In the genomic region with DNA sequence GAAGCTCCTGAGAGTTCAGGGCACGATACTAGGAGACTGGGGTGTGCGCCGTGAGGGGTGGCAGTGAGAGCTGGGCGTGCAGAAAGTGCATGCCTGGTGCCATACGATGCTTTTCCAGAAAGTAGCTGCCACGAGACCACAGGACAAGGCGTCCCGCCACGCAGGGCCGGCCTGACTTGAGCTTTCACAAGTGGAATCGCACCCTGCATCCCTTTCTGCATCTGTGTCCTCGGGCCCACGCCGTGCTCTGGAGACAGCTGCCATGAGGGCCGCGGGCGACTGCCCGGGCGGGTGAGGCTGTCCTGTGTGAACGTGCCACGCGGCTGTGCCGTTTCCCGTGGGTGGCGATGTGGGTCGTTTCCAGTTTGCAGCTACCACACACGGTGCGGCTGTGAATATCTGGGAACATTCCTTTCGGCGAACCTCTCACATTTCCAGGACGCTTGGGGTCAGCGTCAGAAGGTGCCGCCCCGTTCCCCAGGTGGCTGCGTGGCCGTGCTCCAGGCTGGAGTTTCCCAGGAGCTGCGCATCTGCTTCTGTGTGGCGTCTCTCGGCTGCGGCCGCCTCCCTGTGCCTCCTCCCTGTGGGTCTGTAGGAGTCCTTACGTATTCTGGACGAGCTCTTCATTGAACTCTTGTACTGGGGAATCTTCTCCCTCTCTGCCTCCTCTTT, we compare ENCODE assay signal across 18 cellular contexts. TPM values are rescaled to one million over a fixed set of nuclear protein-coding genes. Genes with fewer than 3 reads are reported as not detected.
DNase-seq lines count a peak whose midpoint lies in the region; ATAC-seq, FAIRE-seq and TF ChIP-seq lines count a peak whose summit lies in the region.
"Had no signal": no experiment of that assay in that cellular context is flagged by ENCODE, and none has a peak within 500 bp of the region (broad histone marks: within the 10 kb centered on the region; RNA-seq: fewer than 3 reads in every experiment).

No MANE protein-coding gene starts in this region.

- H3K79me2 ChIP-seq in HepG2 (ENCODE audit: insufficient read depth, low read length): no peaks in the 10 kb centered on the region

- no peaks in the 10 kb centered on the region for H3K36me3 ChIP-seq in HepG2 (replicated peaks in 1 of 2; ENCODE audit: control insufficient read depth in 1 of 2, insufficient read depth in 2 of 2, low read length in 2 of 2)

- no peak for FAIRE-seq in HepG2 (lab: Jason Lieb, UNC)
- FAIRE-seq: H54 had no signal

- H3K27me3 Mint-ChIP-seq in stimulated activated naive CD8-positive, alpha-beta T cell treated with anti-CD3 and anti-CD28 coated beads, Interleukin-15, Interleukin-2, amounts not matched to agents 100 ng/mL and 50 ng/mL, for 24 hours: peaks cover 24% of the 10 kb centered on the region
- H3K27me3 Mint-ChIP-seq in endothelial cell (ENCODE audit: unreplicated experiment): peaks cover 16% of the 10 kb centered on the region
- H3K27me3 Mint-ChIP-seq in activated T-cell treated with anti-CD3 and anti-CD28 coated beads, Interleukin-2, amount 50 U/mL, for 72 hours (ENCODE audit: low read depth): peaks cover 10% of the 10 kb centered on the region

- WGBS in HepG2 (ENCODE audit: low lambda C conversion rate): 55% methylated on average over 14 of the region's 43 CpGs

- intact Hi-C loops in HepG2 (cut with micrococcal nuclease; ENCODE audit: unreplicated experiment): no loop called here
- intact Hi-C loops in left colon (cut with DNase I, micrococcal nuclease): loop anchor here (5.0 to 10.0 kb wide), 2 partner anchors 82 to 84 kb away; no protein-coding TSS in a partner anchor

- H3K9me3 ChIP-seq in HepG2 (ENCODE audit: low read length): no peaks in the 10 kb centered on the region

- no peak overlapping the region for H3K27ac ChIP-seq in HepG2 (ENCODE audit: extremely low read length, insufficient read depth, low read length)

- no peaks in the 10 kb centered on the region for H4K20me1 ChIP-seq in HepG2 (ENCODE audit: insufficient read depth, low read length)

- in situ Hi-C loops in HepG2 (cut with HindIII; ENCODE audit: extremely low pct_ligation_motif_present, low pct_unique_long_range_greater_than_20kb): no loop called here

- BruUV-seq in HepG2 (replicated peaks; lab: Mats Ljungman, UMichigan): no TSS peak

- H3K27me3 ChIP-seq in HepG2 (ENCODE audit: control insufficient read depth in 1 of 2, insufficient read depth in 2 of 2, low read length in 2 of 2): peaks cover 22 to 60% of the 10 kb centered on the region in 2 experiments

- no peak for ATAC-seq in stimulated activated naive CD8-positive, alpha-beta T cell treated with anti-CD3 and anti-CD28 coated beads, Interleukin-15, Interleukin-2, amounts not matched to agents 100 U/mL and 50 U/mL, for 24 hours
- ATAC-seq in HepG2 (no peak), left colon (no peak)
- no peak for ATAC-seq in activated T-cell treated with anti-CD3 and anti-CD28 coated beads, Interleukin-2, amount 50 U/mL, for 72 hours (replicated peaks in 1 of 2)

- no peaks in the 10 kb centered on the region for H3K4me1 Mint-ChIP-seq in stimulated activated naive CD8-positive, alpha-beta T cell treated with anti-CD3 and anti-CD28 coated beads, Interleukin-15, Interleukin-2, amounts not matched to agents 100 ng/mL and 50 ng/mL, for 24 hours (ENCODE audit: low read depth)
- peaks cover 3% of the 10 kb centered on the region for H3K4me1 Mint-ChIP-seq in endothelial cell (ENCODE audit: unreplicated experiment)
- no peaks in the 10 kb centered on the region for H3K4me1 Mint-ChIP-seq in activated T-cell treated with anti-CD3 and anti-CD28 coated beads, Interleukin-2, amount 50 U/mL, for 72 hours (ENCODE audit: low read depth)

- CTCF ChIA-PET in HepG2 (lab: Yijun Ruan, JAX; ENCODE audit: low intra/inter-chr PET ratio, low total read pairs): interaction anchor here (2.4 kb wide), 1 partner anchor 81 kb away, joined by 8 read pairs; no protein-coding TSS in a partner anchor

- POLR2A ChIA-PET in HepG2 (lab: Yijun Ruan, JAX): interaction anchor here (0.8 to 1.3 kb wide), 3 partner anchors 16 to 142 kb away, joined by 3 read pairs; a partner anchor contains a TSS

- no peak for TF ChIP-seq RAD21 in HepG2 (CRISPR knock-in tag; IDR thresholded peaks at IDR 0.05)

- no peak for TF ChIP-seq CTCF in endothelial cell (IDR thresholded peaks at IDR 0.05; ENCODE audit: unreplicated experiment)
- TF ChIP-seq CTCF in HepG2 (CRISPR knock-in tag; IDR thresholded peaks at IDR 0.05): no peak

- H3K36me3 Mint-ChIP-seq in stimulated activated naive CD8-positive, alpha-beta T cell treated with anti-CD3 and anti-CD28 coated beads, Interleukin-15, Interleukin-2, amounts not matched to agents 100 ng/mL and 50 ng/mL, for 24 hours (ENCODE audit: low read depth): no peaks in the 10 kb centered on the region
- peaks cover 7% of the 10 kb centered on the region for H3K36me3 Mint-ChIP-seq in endothelial cell (ENCODE audit: low read depth, unreplicated experiment)
- H3K36me3 Mint-ChIP-seq in activated T-cell treated with anti-CD3 and anti-CD28 coated beads, Interleukin-2, amount 50 U/mL, for 72 hours (ENCODE audit: insufficient read depth in 2 of 2): no peaks in the 10 kb centered on the region
- H3K36me3 Mint-ChIP-seq: CD4-positive, CD25-positive, alpha-beta regulatory T cell had no signal

- TF ChIP-seq POLR2A in HepG2 (IDR thresholded peaks at IDR 0.05; ENCODE audit: insufficient read depth in 1 of 2, low read depth in 2 of 2, low read length in 2 of 2): no peak

- H3K4me2 ChIP-seq in HepG2 (ENCODE audit: low read depth, low read length): peak overlapping the region; percentile 74

- H3K4me3 ChIP-seq in HepG2 (replicated peaks in 1 of 3; ENCODE audit: insufficient read depth in 1 of 3, low read depth in 2 of 3, low read length in 3 of 3): peak overlapping the region in 1 of 3 experiments; percentile 70; a peak in 1 of 6 replicates

- H3K4me1 ChIP-seq in HepG2 (ENCODE audit: insufficient read depth, low read length): peaks cover 45% of the 10 kb centered on the region

- H3K9me3 Mint-ChIP-seq in stimulated activated naive CD8-positive, alpha-beta T cell treated with anti-CD3 and anti-CD28 coated beads, Interleukin-15, Interleukin-2, amounts not matched to agents 100 ng/mL and 50 ng/mL, for 24 hours: no peaks in the 10 kb centered on the region
- H3K9me3 Mint-ChIP-seq in endothelial cell (ENCODE audit: unreplicated experiment): no peaks in the 10 kb centered on the region
- H3K9me3 Mint-ChIP-seq in activated T-cell treated with anti-CD3 and anti-CD28 coated beads, Interleukin-2, amount 50 U/mL, for 72 hours: no peaks in the 10 kb centered on the region

- peak overlapping the region; percentile 40 for H3K27ac Mint-ChIP-seq in stimulated activated naive CD8-positive, alpha-beta T cell treated with anti-CD3 and anti-CD28 coated beads, Interleukin-15, Interleukin-2, amounts not matched to agents 100 ng/mL and 50 ng/mL, for 24 hours
- peak overlapping the region; percentile 7 for H3K27ac Mint-ChIP-seq in endothelial cell (ENCODE audit: unreplicated experiment)
- H3K27ac Mint-ChIP-seq in activated T-cell treated with anti-CD3 and anti-CD28 coated beads, Interleukin-2, amount 50 U/mL, for 72 hours: no peak overlapping the region
- H3K27ac Mint-ChIP-seq: CD4-positive, CD25-positive, alpha-beta regulatory T cell had no signal

- DNase-seq in stimulated activated naive CD8-positive, alpha-beta T cell treated with anti-CD3 and anti-CD28 coated beads, Interleukin-15, Interleukin-2, amounts not matched to agents 100 U/mL and 50 U/mL, for 24 hours: no peak
- DNase-seq in endothelial cell (ENCODE audit: low spot score) (no peak), HepG2 (ENCODE audit: low spot score) (no peak), left colon (no peak), NCI-H1417 treated with DMSO at 0.1 percent for 48 hours (lab: John Stamatoyannopoulos, UW) (no peak)
- no peak for DNase-seq in activated T-cell treated with anti-CD3 and anti-CD28 coated beads, Interleukin-2, amount 50 U/mL, for 72 hours
- DNase-seq: AML-193; Calu3; CD4-positive, CD25-positive, alpha-beta regulatory T cell; DMS79 treated with DMSO at 0.1 percent for 48 hours; GDM1; Karpas-422; NCI-H2029; NCI-H510A treated with DMSO at 0.1 percent for 48 hours; RPMI8226 had no signal

- H3K4me3 Mint-ChIP-seq in stimulated activated naive CD8-positive, alpha-beta T cell treated with anti-CD3 and anti-CD28 coated beads, Interleukin-15, Interleukin-2, amounts not matched to agents 100 ng/mL and 50 ng/mL, for 24 hours: no peak overlapping the region
- peak overlapping the region; percentile 13 for H3K4me3 Mint-ChIP-seq in endothelial cell (ENCODE audit: unreplicated experiment)
- no peak overlapping the region for H3K4me3 Mint-ChIP-seq in activated T-cell treated with anti-CD3 and anti-CD28 coated beads, Interleukin-2, amount 50 U/mL, for 72 hours
- H3K4me3 Mint-ChIP-seq: CD4-positive, CD25-positive, alpha-beta regulatory T cell had no signal

- TF ChIP-seq EP300 in HepG2 (IDR thresholded peaks at IDR 0.05; ENCODE audit: low read depth in 2 of 2, low read length in 2 of 2) (no peak), HepG2 (CRISPR knock-in tag; IDR thresholded peaks at IDR 0.05; ENCODE audit: borderline replicate concordance) (no peak)

- no peak overlapping the region for H2AFZ ChIP-seq in HepG2 (ENCODE audit: low read length)

- H3K9ac ChIP-seq in HepG2 (ENCODE audit: insufficient read depth, low read depth, low read length): no peak overlapping the region

RNA-seq across cellular contexts. Expression of a gene that starts 1.0 kb away (rescaled TPM):
- total RNA-seq in endothelial cell (ENCODE audit: unreplicated experiment) (not detected), HepG2 (2016; rRNA removed; fragmentation: Illumina TruSeq; extraction: Trizol) (0.04 TPM in 1 of 2 replicates, not detected in the other), left colon (under 1 TPM in 1 of 2 donors, not detected in 1; 0.14 TPM)
- total RNA-seq in HepG2 (2016; cell fraction: cytosol; rRNA removed; fragmentation: Illumina TruSeq; extraction: Trizol; ENCODE audit: low read depth): not detected in 2 replicates
- not detected in 2 replicates for total RNA-seq in HepG2 (2016; cell fraction: insoluble cytoplasmic fraction; rRNA removed; fragmentation: Illumina TruSeq; extraction: Trizol)
- not detected in 2 replicates for total RNA-seq in HepG2 (2016; cell fraction: membrane; rRNA removed; fragmentation: Illumina TruSeq; extraction: Trizol)
- total RNA-seq in HepG2 (2016; cell fraction: nucleus; rRNA removed; fragmentation: Illumina TruSeq; extraction: Trizol): not detected in 2 replicates
- 0.29 and 0.38 TPM in 2 replicates for polyA plus RNA-seq in HepG2 (2011; rRNA removed)
- 0.17 and 0.32 TPM in 2 replicates for polyA plus RNA-seq in HepG2 (2011; cell fraction: cytosol; rRNA removed)
- 2.3 and 2.6 TPM in 2 replicates for polyA plus RNA-seq in HepG2 (2011; cell fraction: nucleus; rRNA removed)
- polyA plus RNA-seq in HepG2 (2012): 0.44 TPM in 2 replicates
- polyA plus RNA-seq in HepG2 (2016; cell fraction: cytosol; fragmentation: Illumina TruSeq; extraction: Trizol; ENCODE audit: low read depth): not detected in 2 replicates
- not detected in 2 replicates for polyA plus RNA-seq in HepG2 (2016; cell fraction: insoluble cytoplasmic fraction; fragmentation: Illumina TruSeq; extraction: Trizol; ENCODE audit: low read depth)
- not detected in 2 replicates for polyA plus RNA-seq in HepG2 (2016; cell fraction: membrane; fragmentation: Illumina TruSeq; extraction: Trizol; ENCODE audit: low read depth)
- polyA plus RNA-seq in HepG2 (2016; cell fraction: nucleus; fragmentation: Illumina TruSeq; extraction: Trizol; ENCODE audit: insufficient read depth, low read depth): not detected in 2 replicates
- polyA minus RNA-seq in HepG2 (2011; rRNA and poly(A)+ RNA removed; ENCODE audit: low replicate concordance): 0.09 and 2.7 TPM in 2 replicates
- polyA minus RNA-seq in HepG2 (2011; cell fraction: cytosol; rRNA and poly(A)+ RNA removed): 0.44 and 0.59 TPM in 2 replicates
- polyA minus RNA-seq in HepG2 (2011; cell fraction: nucleus; rRNA and poly(A)+ RNA removed): 0.99 and 1.2 TPM in 2 replicates
- not detected for total RNA-seq in activated T-cell treated with anti-CD3 and anti-CD28 coated beads, Interleukin-2, amount 50 U/mL, for 72 hours
- total RNA-seq: Calu3; CD4-positive, CD25-positive, alpha-beta regulatory T cell; OCI-LY7 had no signal
- polyA plus RNA-seq: CD4-positive, CD25-positive, alpha-beta regulatory T cell had no signal

RNA-seq across cellular contexts. Expression of a gene that starts 16.6 kb away (rescaled TPM):
- not detected for total RNA-seq in endothelial cell (ENCODE audit: unreplicated experiment)
- 0.21 and 0.42 TPM in 2 replicates for total RNA-seq in HepG2 (2016; rRNA removed; fragmentation: Illumina TruSeq; extraction: Trizol)
- total RNA-seq in HepG2 (2016; cell fraction: cytosol; rRNA removed; fragmentation: Illumina TruSeq; extraction: Trizol; ENCODE audit: low read depth): not detected in 2 replicates
- 0.31 and 0.48 TPM in 2 replicates for total RNA-seq in HepG2 (2016; cell fraction: insoluble cytoplasmic fraction; rRNA removed; fragmentation: Illumina TruSeq; extraction: Trizol)
- total RNA-seq in HepG2 (2016; cell fraction: membrane; rRNA removed; fragmentation: Illumina TruSeq; extraction: Trizol): 0.15 and 0.17 TPM in 2 replicates
- total RNA-seq in HepG2 (2016; cell fraction: nucleus; rRNA removed; fragmentation: Illumina TruSeq; extraction: Trizol): 0.59 and 0.63 TPM in 2 replicates
- polyA plus RNA-seq in HepG2 (2011; rRNA removed): 0.58 and 0.59 TPM in 2 replicates
- 0.13 and 0.23 TPM in 2 replicates for polyA plus RNA-seq in HepG2 (2011; cell fraction: cytosol; rRNA removed)
- polyA plus RNA-seq in HepG2 (2011; cell fraction: nucleus; rRNA removed): 13.2 and 15.5 TPM in 2 replicates
- polyA plus RNA-seq in HepG2 (2012): 0.51 and 0.55 TPM in 2 replicates
- 0.05 and 0.09 TPM in 2 replicates for polyA plus RNA-seq in HepG2 (2016; cell fraction: cytosol; fragmentation: Illumina TruSeq; extraction: Trizol; ENCODE audit: low read depth)
- 0.29 and 0.48 TPM in 2 replicates for polyA plus RNA-seq in HepG2 (2016; cell fraction: insoluble cytoplasmic fraction; fragmentation: Illumina TruSeq; extraction: Trizol; ENCODE audit: low read depth)
- polyA plus RNA-seq in HepG2 (2016; cell fraction: membrane; fragmentation: Illumina TruSeq; extraction: Trizol; ENCODE audit: low read depth): 0.13 and 0.29 TPM in 2 replicates
- polyA plus RNA-seq in HepG2 (2016; cell fraction: nucleus; fragmentation: Illumina TruSeq; extraction: Trizol; ENCODE audit: insufficient read depth, low read depth): 2.6 and 2.7 TPM in 2 replicates
- 0.26 and 0.54 TPM in 2 replicates for polyA minus RNA-seq in HepG2 (2011; rRNA and poly(A)+ RNA removed; ENCODE audit: low replicate concordance)
- polyA minus RNA-seq in HepG2 (2011; cell fraction: cytosol; rRNA and poly(A)+ RNA removed): 0.53 TPM in 1 of 2 replicates, not detected in the other
- 1.8 and 1.9 TPM in 2 replicates for polyA minus RNA-seq in HepG2 (2011; cell fraction: nucleus; rRNA and poly(A)+ RNA removed)
- under 1 TPM; 0.58 to 0.95 TPM for total RNA-seq in left colon
- total RNA-seq in activated T-cell treated with anti-CD3 and anti-CD28 coated beads, Interleukin-2, amount 50 U/mL, for 72 hours: 1 to 10 TPM; 1.9 to 2.3 TPM
- total RNA-seq: OCI-LY7 had no signal

RNA-seq across cellular contexts. Expression of a gene that starts 17.0 kb away (rescaled TPM):
- total RNA-seq in endothelial cell (ENCODE audit: unreplicated experiment) (144 TPM), HepG2 (2016; rRNA removed; fragmentation: Illumina TruSeq; extraction: Trizol) (4.4 and 8.8 TPM in 2 replicates), left colon (10 to 100 TPM; 19.5 to 24.2 TPM)
- total RNA-seq in HepG2 (2016; cell fraction: cytosol; rRNA removed; fragmentation: Illumina TruSeq; extraction: Trizol; ENCODE audit: low read depth): 16.5 and 25.5 TPM in 2 replicates
- total RNA-seq in HepG2 (2016; cell fraction: insoluble cytoplasmic fraction; rRNA removed; fragmentation: Illumina TruSeq; extraction: Trizol): 3.4 and 7.9 TPM in 2 replicates
- total RNA-seq in HepG2 (2016; cell fraction: membrane; rRNA removed; fragmentation: Illumina TruSeq; extraction: Trizol): 13.5 and 18.3 TPM in 2 replicates
- total RNA-seq in HepG2 (2016; cell fraction: nucleus; rRNA removed; fragmentation: Illumina TruSeq; extraction: Trizol): 6.5 and 8.0 TPM in 2 replicates
- polyA plus RNA-seq in HepG2 (2011; rRNA removed): 10.6 and 17.6 TPM in 2 replicates
- polyA plus RNA-seq in HepG2 (2011; cell fraction: cytosol; rRNA removed): 11.6 and 28.6 TPM in 2 replicates
- polyA plus RNA-seq in HepG2 (2011; cell fraction: nucleus; rRNA removed): 190 and 210 TPM in 2 replicates
- 4.3 and 7.0 TPM in 2 replicates for polyA plus RNA-seq in HepG2 (2012)
- 17.0 and 22.1 TPM in 2 replicates for polyA plus RNA-seq in HepG2 (2016; cell fraction: cytosol; fragmentation: Illumina TruSeq; extraction: Trizol; ENCODE audit: low read depth)
- polyA plus RNA-seq in HepG2 (2016; cell fraction: insoluble cytoplasmic fraction; fragmentation: Illumina TruSeq; extraction: Trizol; ENCODE audit: low read depth): 4.5 and 6.0 TPM in 2 replicates
- 10.6 and 11.4 TPM in 2 replicates for polyA plus RNA-seq in HepG2 (2016; cell fraction: membrane; fragmentation: Illumina TruSeq; extraction: Trizol; ENCODE audit: low read depth)
- 16.1 and 18.4 TPM in 2 replicates for polyA plus RNA-seq in HepG2 (2016; cell fraction: nucleus; fragmentation: Illumina TruSeq; extraction: Trizol; ENCODE audit: insufficient read depth, low read depth)
- polyA minus RNA-seq in HepG2 (2011; rRNA and poly(A)+ RNA removed; ENCODE audit: low replicate concordance): 2.2 and 6.1 TPM in 2 replicates
- polyA minus RNA-seq in HepG2 (2011; cell fraction: cytosol; rRNA and poly(A)+ RNA removed): 6.4 and 8.5 TPM in 2 replicates
- polyA minus RNA-seq in HepG2 (2011; cell fraction: nucleus; rRNA and poly(A)+ RNA removed): 4.6 and 8.9 TPM in 2 replicates
- total RNA-seq in activated T-cell treated with anti-CD3 and anti-CD28 coated beads, Interleukin-2, amount 50 U/mL, for 72 hours: 1 to 10 TPM; 7.8 to 9.9 TPM
- total RNA-seq: OCI-LY7 had no signal

RNA-seq across cellular contexts. Expression of a gene that starts 22.5 kb away (rescaled TPM):
- 18.7 TPM for total RNA-seq in endothelial cell (ENCODE audit: unreplicated experiment)
- 2.8 and 9.3 TPM in 2 replicates for total RNA-seq in HepG2 (2016; rRNA removed; fragmentation: Illumina TruSeq; extraction: Trizol)
- total RNA-seq in HepG2 (2016; cell fraction: cytosol; rRNA removed; fragmentation: Illumina TruSeq; extraction: Trizol; ENCODE audit: low read depth): 4.5 and 5.0 TPM in 2 replicates
- total RNA-seq in HepG2 (2016; cell fraction: insoluble cytoplasmic fraction; rRNA removed; fragmentation: Illumina TruSeq; extraction: Trizol): 2.4 and 10.3 TPM in 2 replicates
- total RNA-seq in HepG2 (2016; cell fraction: membrane; rRNA removed; fragmentation: Illumina TruSeq; extraction: Trizol): 2.6 and 2.8 TPM in 2 replicates
- total RNA-seq in HepG2 (2016; cell fraction: nucleus; rRNA removed; fragmentation: Illumina TruSeq; extraction: Trizol): 14.8 and 15.9 TPM in 2 replicates
- polyA plus RNA-seq in HepG2 (2011; rRNA removed): 24.7 and 31.4 TPM in 2 replicates
- polyA plus RNA-seq in HepG2 (2011; cell fraction: cytosol; rRNA removed): 6.8 and 12.3 TPM in 2 replicates
- 590 and 778 TPM in 2 replicates for polyA plus RNA-seq in HepG2 (2011; cell fraction: nucleus; rRNA removed)
- 11.7 and 19.1 TPM in 2 replicates for polyA plus RNA-seq in HepG2 (2012)
- 1.1 and 1.3 TPM in 2 replicates for polyA plus RNA-seq in HepG2 (2016; cell fraction: cytosol; fragmentation: Illumina TruSeq; extraction: Trizol; ENCODE audit: low read depth)
- polyA plus RNA-seq in HepG2 (2016; cell fraction: insoluble cytoplasmic fraction; fragmentation: Illumina TruSeq; extraction: Trizol; ENCODE audit: low read depth): 3.4 and 3.7 TPM in 2 replicates
- polyA plus RNA-seq in HepG2 (2016; cell fraction: membrane; fragmentation: Illumina TruSeq; extraction: Trizol; ENCODE audit: low read depth): 1.9 and 2.4 TPM in 2 replicates
- polyA plus RNA-seq in HepG2 (2016; cell fraction: nucleus; fragmentation: Illumina TruSeq; extraction: Trizol; ENCODE audit: insufficient read depth, low read depth): 71.9 and 74.8 TPM in 2 replicates
- polyA minus RNA-seq in HepG2 (2011; rRNA and poly(A)+ RNA removed; ENCODE audit: low replicate concordance): 4.3 and 19.5 TPM in 2 replicates
- 4.6 and 4.9 TPM in 2 replicates for polyA minus RNA-seq in HepG2 (2011; cell fraction: cytosol; rRNA and poly(A)+ RNA removed)
- 24.9 and 31.0 TPM in 2 replicates for polyA minus RNA-seq in HepG2 (2011; cell fraction: nucleus; rRNA and poly(A)+ RNA removed)
- total RNA-seq in left colon: 10 to 100 TPM in 1 of 2 donors, 1 to 10 TPM in 1; 9.9 to 13.1 TPM
- 10 to 100 TPM; 12.7 to 22.8 TPM for total RNA-seq in activated T-cell treated with anti-CD3 and anti-CD28 coated beads, Interleukin-2, amount 50 U/mL, for 72 hours

RNA-seq across cellular contexts. Expression of a gene that starts 23.8 kb away (rescaled TPM):
- 56.5 TPM for total RNA-seq in endothelial cell (ENCODE audit: unreplicated experiment)
- 91.6 and 103 TPM in 2 replicates for total RNA-seq in HepG2 (2016; rRNA removed; fragmentation: Illumina TruSeq; extraction: Trizol)
- 14.1 and 16.1 TPM in 2 replicates for total RNA-seq in HepG2 (2016; cell fraction: cytosol; rRNA removed; fragmentation: Illumina TruSeq; extraction: Trizol; ENCODE audit: low read depth)
- total RNA-seq in HepG2 (2016; cell fraction: insoluble cytoplasmic fraction; rRNA removed; fragmentation: Illumina TruSeq; extraction: Trizol): 81.2 and 109 TPM in 2 replicates
- 22.9 and 27.1 TPM in 2 replicates for total RNA-seq in HepG2 (2016; cell fraction: membrane; rRNA removed; fragmentation: Illumina TruSeq; extraction: Trizol)
- 53.2 and 63.8 TPM in 2 replicates for total RNA-seq in HepG2 (2016; cell fraction: nucleus; rRNA removed; fragmentation: Illumina TruSeq; extraction: Trizol)
- polyA plus RNA-seq in HepG2 (2011; rRNA removed): 32.0 and 40.5 TPM in 2 replicates
- 33.6 and 44.6 TPM in 2 replicates for polyA plus RNA-seq in HepG2 (2011; cell fraction: cytosol; rRNA removed)
- polyA plus RNA-seq in HepG2 (2011; cell fraction: nucleus; rRNA removed): 85.2 and 96.0 TPM in 2 replicates
- polyA plus RNA-seq in HepG2 (2012): 41.8 and 44.3 TPM in 2 replicates
- polyA plus RNA-seq in HepG2 (2016; cell fraction: cytosol; fragmentation: Illumina TruSeq; extraction: Trizol; ENCODE audit: low read depth): 5.1 and 6.4 TPM in 2 replicates
- 69.1 and 81.1 TPM in 2 replicates for polyA plus RNA-seq in HepG2 (2016; cell fraction: insoluble cytoplasmic fraction; fragmentation: Illumina TruSeq; extraction: Trizol; ENCODE audit: low read depth)
- polyA plus RNA-seq in HepG2 (2016; cell fraction: membrane; fragmentation: Illumina TruSeq; extraction: Trizol; ENCODE audit: low read depth): 9.8 and 11.1 TPM in 2 replicates
- 108 and 110 TPM in 2 replicates for polyA plus RNA-seq in HepG2 (2016; cell fraction: nucleus; fragmentation: Illumina TruSeq; extraction: Trizol; ENCODE audit: insufficient read depth, low read depth)
- polyA minus RNA-seq in HepG2 (2011; rRNA and poly(A)+ RNA removed; ENCODE audit: low replicate concordance): 118 and 166 TPM in 2 replicates
- polyA minus RNA-seq in HepG2 (2011; cell fraction: cytosol; rRNA and poly(A)+ RNA removed): 43.1 and 44.0 TPM in 2 replicates
- polyA minus RNA-seq in HepG2 (2011; cell fraction: nucleus; rRNA and poly(A)+ RNA removed): 18.8 and 20.1 TPM in 2 replicates
- total RNA-seq in left colon: 10 to 100 TPM; 42.8 to 48.5 TPM
- total RNA-seq in activated T-cell treated with anti-CD3 and anti-CD28 coated beads, Interleukin-2, amount 50 U/mL, for 72 hours: 10 to 100 TPM; 72.7 to 90.0 TPM
